9 cellular contexts compared by ENCODE assay signal in the genomic region with DNA sequence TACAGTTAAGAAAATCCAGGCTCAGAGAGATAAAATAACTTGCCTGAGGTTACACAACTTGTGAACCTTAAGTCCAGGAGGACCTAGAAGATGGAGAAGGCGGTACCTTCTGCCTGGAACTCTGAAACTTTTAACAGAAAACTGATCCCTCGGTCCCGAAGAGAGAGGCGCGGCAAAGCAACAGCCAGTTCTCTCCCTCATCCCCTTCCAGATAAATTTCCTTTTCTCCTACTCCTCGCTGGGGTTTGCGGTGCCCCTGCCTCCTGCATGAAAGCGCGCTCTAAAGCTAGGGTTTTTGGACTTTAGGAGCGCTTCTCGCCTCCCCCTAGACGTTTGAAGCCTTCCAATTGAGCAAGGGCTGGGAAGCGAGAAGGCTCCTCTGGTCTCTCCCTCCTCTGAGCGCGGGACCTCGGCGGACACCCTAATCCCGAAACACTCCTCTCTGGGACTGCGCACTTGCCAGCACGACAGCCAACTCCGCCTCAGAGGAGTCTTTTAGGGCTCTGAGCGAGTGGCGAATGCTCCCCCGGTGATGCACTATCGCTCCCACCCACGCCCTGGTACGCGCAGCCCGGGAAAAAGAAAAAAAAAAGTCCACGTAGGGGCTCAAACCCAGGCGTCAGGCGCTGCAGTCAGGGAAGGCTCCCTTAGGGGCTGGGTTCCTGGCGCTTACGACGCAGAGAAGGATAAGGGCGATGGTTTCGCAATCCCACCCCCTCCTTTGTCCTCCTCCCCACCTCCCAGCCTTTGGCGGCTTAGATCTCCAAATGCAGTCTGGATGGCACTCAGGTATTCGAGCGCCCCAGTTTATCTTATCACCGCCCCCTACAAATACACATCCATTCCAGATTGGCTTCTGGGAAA. TPM values are rescaled to one million over a fixed set of nuclear protein-coding genes. Genes with fewer than 3 reads are reported as not detected.
A peak's percentile ranks its signal among the peaks of the same experiment; 100 is the strongest.
DNase-seq lines count a peak whose midpoint lies in the region; ATAC-seq and TF ChIP-seq lines count a peak whose summit lies in the region.
"Had no signal": no experiment of that assay in that cellular context is flagged by ENCODE, and none has a peak within 500 bp of the region (broad histone marks: within the 10 kb centered on the region; RNA-seq: fewer than 3 reads in every experiment).

No MANE protein-coding gene starts in this region.

- H3K4me2 ChIP-seq in mesendoderm (ENCODE audit: low read length), result peak overlapping the region; percentile 75

- H2BK15ac ChIP-seq in mesendoderm (replicated peaks; ENCODE audit: low read depth), result no peak overlapping the region

- H3K79me2 ChIP-seq in mesendoderm (ENCODE audit: control insufficient read depth, insufficient read depth, low read length), result no peaks in the 10 kb centered on the region

- BruUV-seq in Caco-2 (replicated peaks; lab: Mats Ljungman, UMichigan), result no TSS peak

- peak overlapping the region; percentile 2 for H2BK5ac ChIP-seq in mesendoderm (ENCODE audit: low read length)

- WGBS in mesendoderm (ENCODE audit: extremely low coverage, insufficient coverage, low lambda C conversion rate), result no CpG with 5 or more reads among the region's 41 CpGs

- H3K4me1 Mint-ChIP-seq in Caco-2 (ENCODE audit: low read depth, unreplicated experiment), result no peaks in the 10 kb centered on the region

- no peak overlapping the region for H4K5ac ChIP-seq in mesendoderm (ENCODE audit: low read length)

- H3K18ac ChIP-seq in mesendoderm (ENCODE audit: low read length), result peak overlapping the region; percentile 72

- POLR2A ChIA-PET in Caco-2 (lab: Charles Lee), result no interaction called here

- H3K27me3 Mint-ChIP-seq in Caco-2 (ENCODE audit: insufficient read depth, unreplicated experiment), result peaks cover 29% of the 10 kb centered on the region

- no peaks in the 10 kb centered on the region; the same call in 1 of the 2 replicates for H3K9me3 ChIP-seq in HUES48 (ENCODE audit: control insufficient read depth, insufficient read depth, low read length)
- no peaks in the 10 kb centered on the region for H3K9me3 ChIP-seq in Caco-2

- DNase-seq in AG09309 (ENCODE audit: low read depth), result no peak
- peak; percentile 31 for DNase-seq in astrocyte of the hippocampus (ENCODE audit: low read depth, low spot score)
- DNase-seq in mesendoderm, result peak; percentile 78
- DNase-seq in Caco-2, result no peak
- DNase-seq in activated CD4-positive, CD25-positive, alpha-beta regulatory T cell (lab: John Stamatoyannopoulos, UW), result no peak
- DNase-seq in GF-D8 (lab: John Stamatoyannopoulos, UW), result no peak

- H3K56ac ChIP-seq in mesendoderm (ENCODE audit: low read length), result peak overlapping the region; percentile 84

- no peaks in the 10 kb centered on the region for H3K9me3 Mint-ChIP-seq in Caco-2 (ENCODE audit: unreplicated experiment)

- H2BK120ac ChIP-seq in mesendoderm (ENCODE audit: low read depth, low read length), result peak overlapping the region; percentile 74

- no peak overlapping the region for H2AK5ac ChIP-seq in mesendoderm (ENCODE audit: low read length)

- peak overlapping the region; percentile 27 for H3K27ac ChIP-seq in HUES48 (ENCODE audit: low read depth, low read length)
- peak overlapping the region; percentile 24 for H3K27ac ChIP-seq in mesendoderm (ENCODE audit: low read depth, low read length)

- intact Hi-C loops in Caco-2 (cut with micrococcal nuclease; ENCODE audit: unreplicated experiment), result no loop called here

- ATAC-seq in HG03442 (IDR thresholded peaks at IDR 0.05; ENCODE audit: unreplicated experiment), result no peak

- H3K36me3 ChIP-seq in HUES48 (ENCODE audit: control insufficient read depth, insufficient read depth, low read length), result no peaks in the 10 kb centered on the region
- H3K36me3 ChIP-seq in mesendoderm (ENCODE audit: control insufficient read depth, insufficient read depth, low read length), result no peaks in the 10 kb centered on the region
- no peaks in the 10 kb centered on the region for H3K36me3 ChIP-seq in Caco-2 (ENCODE audit: control insufficient read depth, insufficient read depth, low read length)

- H3K23ac ChIP-seq in mesendoderm (ENCODE audit: low read length), result no peak overlapping the region

- CTCF ChIA-PET in Caco-2 (lab: Charles Lee), result no interaction called here

- H3K79me1 ChIP-seq in mesendoderm (ENCODE audit: low read length), result no peaks in the 10 kb centered on the region

- peak overlapping the region; percentile 70 for H4K8ac ChIP-seq in mesendoderm (ENCODE audit: low read depth, low read length)

- peak overlapping the region; percentile 63 for H3K4ac ChIP-seq in mesendoderm (ENCODE audit: low read depth, low read length)

- H3K9ac ChIP-seq in HUES48 (ENCODE audit: low read depth, low read length) (no peak overlapping the region), mesendoderm (ENCODE audit: low read length) (peak overlapping the region; percentile 57)

- H3K4me3 ChIP-seq in AG09309 (ENCODE audit: control insufficient read depth, low read depth, low read length), result peak overlapping the region; percentile 18
- H3K4me3 ChIP-seq in HUES48 (ENCODE audit: low read depth, low read length), result peak overlapping the region; percentile 46
- H3K4me3 ChIP-seq in mesendoderm (ENCODE audit: low read length), result no peak overlapping the region
- no peak overlapping the region for H3K4me3 ChIP-seq in Caco-2 (ENCODE audit: low read depth, low read length)

- H3K36me3 Mint-ChIP-seq in Caco-2 (ENCODE audit: insufficient read depth, unreplicated experiment), result no peaks in the 10 kb centered on the region

- no peak overlapping the region for H3K27ac Mint-ChIP-seq in Caco-2 (ENCODE audit: unreplicated experiment)

- TF ChIP-seq CTCF in AG09309 (IDR thresholded peaks at IDR 0.05; ENCODE audit: control insufficient read depth, insufficient read depth, low read depth, low read length, missing control alignments) (no peak), Caco-2 (IDR thresholded peaks at IDR 0.05; ENCODE audit: insufficient read depth in 1 of 2, low read depth in 1 of 2, low read length in 1 of 2, severe bottlenecking in 1 of 2, unreplicated experiment in 1 of 2) (no peak)

- H3K4me1 ChIP-seq in HUES48 (ENCODE audit: control insufficient read depth, insufficient read depth, low read length) (peaks cover 60% of the 10 kb centered on the region), mesendoderm (ENCODE audit: control insufficient read depth, low read depth, low read length) (peaks cover 14% of the 10 kb centered on the region), Caco-2 (no peaks in the 10 kb centered on the region)

- no peak overlapping the region for H3K4me3 Mint-ChIP-seq in Caco-2 (ENCODE audit: unreplicated experiment)

- H3K27me3 ChIP-seq in HUES48 (ENCODE audit: control insufficient read depth, insufficient read depth, low read length), result peaks cover 98% of the 10 kb centered on the region
- H3K27me3 ChIP-seq in mesendoderm (ENCODE audit: insufficient read depth, low read length, poor library complexity), result no peaks in the 10 kb centered on the region
- no peaks in the 10 kb centered on the region for H3K27me3 ChIP-seq in Caco-2 (replicated peaks; ENCODE audit: control insufficient read depth, insufficient read depth, low read length)

RNA-seq across cellular contexts. Expression of a gene that starts 7.9 kb away (rescaled TPM):
- polyA plus RNA-seq in mesendoderm (2013, experiment 1 of 2), result 314 TPM
- polyA plus RNA-seq in mesendoderm (2013, experiment 2 of 2), result 293 TPM
- total RNA-seq in Caco-2 (2022), result 0.43 and 0.53 TPM in 2 replicates
- total RNA-seq: fibroblast of villous mesenchyme had no signal

Comparison
In these comparisons a context has a peak if more than half of its experiments do, and no peak if none do; other contexts are left out.
1. DNase-seq: peak in astrocyte of the hippocampus (single experiment) and mesendoderm (single experiment); none in AG09309 (single experiment), Caco-2 (0 of 2), activated CD4-positive, CD25-positive, alpha-beta regulatory T cell (0 of 4) and GF-D8 (single experiment).
2. H3K4me3 ChIP-seq: peak in AG09309 (single experiment) and HUES48 (single experiment); none in mesendoderm (single experiment) and Caco-2 (single experiment).